In genomic region chr1:244557565-244557964, GRCh38 we compare ENCODE assay signal across 31 cellular contexts.
A peak's percentile ranks its signal among the peaks of the same experiment; 100 is the strongest.
DNase-seq lines count a peak whose midpoint lies in the region; ATAC-seq, FAIRE-seq and TF ChIP-seq lines count a peak whose summit lies in the region.
"Had no signal": no experiment of that assay in that cellular context is flagged by ENCODE, and none has a peak within 500 bp of the region (broad histone marks: within the 10 kb centered on the region; RNA-seq: fewer than 3 reads in every experiment).

No MANE protein-coding gene starts in this region.

- CTCF ChIA-PET in HEK293 (lab: Yijun Ruan, JAX) = no interaction called here

- TF ChIP-seq CTCF in D721Med (IDR thresholded peaks at IDR 0.05; ENCODE audit: insufficient read depth, missing control alignments) = no peak
- no peak for TF ChIP-seq CTCF in HEK293 (tag by site-specific recombination; IDR thresholded peaks at IDR 0.05)
- no peak for TF ChIP-seq CTCF in heart left ventricle (IDR thresholded peaks at IDR 0.05)

- DNase-seq in D721Med (ENCODE audit: insufficient read length, low spot score) = no peak
- DNase-seq in Karpas-422 = peak; percentile 5
- DNase-seq in COLO829 (ENCODE audit: low spot score) = no peak
- DNase-seq in heart left ventricle = no peak
- DNase-seq in activated CD4-positive, alpha-beta T cell treated with anti-CD3 and anti-CD28 coated beads, Interleukin-2, amount 50 U/mL, for 4 hours = no peak
- DNase-seq: 8988T; ACHN; AML-193; BE2C; C1 segment of cervical spinal cord; Caco-2; Calu3; CD4-positive, alpha-beta memory T cell; CD4-positive, alpha-beta T cell; CD4-positive, CD25-positive, alpha-beta regulatory T cell; CD8-positive, alpha-beta memory T cell; CD8-positive, alpha-beta T cell; COR-L47; DMS 273 treated with DMSO at 0.1 percent for 48 hours; DMS153; DMS53; DMS79; DMS79 treated with DMSO at 0.1 percent for 48 hours; DND-41; EL had no signal

- H3K9me3 ChIP-seq in HEK293 (ENCODE audit: control insufficient read depth, insufficient read depth, low read depth, low read length) = peaks cover 6% of the 10 kb centered on the region
- H3K9me3 ChIP-seq in Karpas-422 (ENCODE audit: low read length) = peaks cover 9% of the 10 kb centered on the region; the same call in 1 of the 2 replicates
- peaks cover 0 to 50% (median 12%) of the 10 kb centered on the region in 12 donors for H3K9me3 ChIP-seq in heart left ventricle
- H3K9me3 ChIP-seq: BE2C had no signal

- H3K4me3 ChIP-seq in HEK293 (ENCODE audit: low read depth, low read length) (no peak overlapping the region), Karpas-422 (ENCODE audit: low read length) (no peak overlapping the region), heart left ventricle (no peak overlapping the region)
- H3K4me3 ChIP-seq: A549; BLaER1; BLaER1 treated with 17β-estradiol and CSF1 and Interleukin-3, amounts not matched to agents 10 nM and 100 nM had no signal

- H3K27ac ChIP-seq in HEK293 (ENCODE audit: extremely low read depth, low read depth, low read length) (no peak overlapping the region), Karpas-422 (ENCODE audit: low read length) (no peak overlapping the region), heart left ventricle (no peak overlapping the region)
- H3K27ac ChIP-seq: 22Rv1; A549; BLaER1; BLaER1 treated with 17β-estradiol and CSF1 and Interleukin-3, amounts not matched to agents 10 nM and 100 nM; C4-2B had no signal

- no peak overlapping the region for H3K4me2 ChIP-seq in Karpas-422 (ENCODE audit: low read depth, low read length, poor library complexity, severe bottlenecking)
- H3K4me2 ChIP-seq: A549; BLaER1; BLaER1 treated with 17β-estradiol and CSF1 and Interleukin-3, amounts not matched to agents 10 nM and 100 nM had no signal

- H3K79me2 ChIP-seq in Karpas-422 (ENCODE audit: low read length) = no peaks in the 10 kb centered on the region

- no peak for TF ChIP-seq POLR2A in heart left ventricle (IDR thresholded peaks at IDR 0.05)

- POLR2A ChIA-PET in HEK293 (lab: Yijun Ruan, JAX) = interaction anchor here (0.8 kb wide), 1 partner anchor 232 kb away, joined by 7 read pairs; no protein-coding TSS in a partner anchor

- no peak overlapping the region for H2AFZ ChIP-seq in Karpas-422 (ENCODE audit: low read length)

- 0 out of 2 replicates have a peak, but pooled peaks cover 3% of the 10 kb centered on the region for H3K27me3 ChIP-seq in Karpas-422 (ENCODE audit: low read length)
- no peaks in the 10 kb centered on the region for H3K27me3 ChIP-seq in heart left ventricle
- H3K27me3 ChIP-seq: BE2C; BLaER1; BLaER1 treated with 17β-estradiol and CSF1 and Interleukin-3, amounts not matched to agents 10 nM and 100 nM had no signal

- no peaks in the 10 kb centered on the region for H4K20me1 ChIP-seq in Karpas-422 (ENCODE audit: insufficient read depth, low read depth, low read length)
- H4K20me1 ChIP-seq: BLaER1; BLaER1 treated with 17β-estradiol and CSF1 and Interleukin-3, amounts not matched to agents 10 nM and 100 nM had no signal

- H3K36me3 ChIP-seq in HEK293 (ENCODE audit: control insufficient read depth in 2 of 2, insufficient read depth in 1 of 2, low read length in 2 of 2) = no peaks in the 10 kb centered on the region
- no peaks in the 10 kb centered on the region for H3K36me3 ChIP-seq in Karpas-422 (ENCODE audit: insufficient read depth, low read length)
- H3K36me3 ChIP-seq in heart left ventricle = no peaks in the 10 kb centered on the region
- H3K36me3 ChIP-seq: BE2C; BLaER1; BLaER1 treated with 17β-estradiol and CSF1 and Interleukin-3, amounts not matched to agents 10 nM and 100 nM had no signal

- H3K4me1 ChIP-seq in HEK293 (ENCODE audit: control insufficient read depth, insufficient read depth, low read length) (no peaks in the 10 kb centered on the region), Karpas-422 (ENCODE audit: low read length) (no peaks in the 10 kb centered on the region), heart left ventricle (no peaks in the 10 kb centered on the region)
- H3K4me1 ChIP-seq: A549; BE2C; BLaER1; BLaER1 treated with 17β-estradiol and CSF1 and Interleukin-3, amounts not matched to agents 10 nM and 100 nM had no signal

- peak; percentile 63 for FAIRE-seq in D721Med (lab: Jason Lieb, UNC)
- FAIRE-seq: A549 had no signal

- WGBS in heart left ventricle, 4 donors = 76 to 82% (median 80%) methylated on average over 1 of the region's 1 CpG

- no peaks in the 10 kb centered on the region for H3K9me2 ChIP-seq in Karpas-422 (replicated peaks; ENCODE audit: insufficient read depth, low read length)

- ATAC-seq in heart left ventricle = no peak
- ATAC-seq: A549; CD8-positive, alpha-beta T cell had no signal

- intact Hi-C loops in heart left ventricle (cut with DNase I) = no loop called here

- no peak overlapping the region for H3K9ac ChIP-seq in Karpas-422 (ENCODE audit: low read length)
- H3K9ac ChIP-seq: BLaER1; BLaER1 treated with 17β-estradiol and CSF1 and Interleukin-3, amounts not matched to agents 10 nM and 100 nM had no signal

TF ChIP-seq in HEK293, 187 proteins besides CTCF, POLR2A, EP300 and RAD21:
- TF ChIP-seq ZNF677 (tag by site-specific recombination; IDR thresholded peaks at IDR 0.05) (no peak), ZBTB26 (tag by site-specific recombination; optimal IDR thresholded peaks at IDR 0.05) (peak; percentile 8), ZNF558 (tag by site-specific recombination; IDR thresholded peaks at IDR 0.05) (peak; percentile 94)
